11 cellular contexts compared by ENCODE assay signal in the genomic region with DNA sequence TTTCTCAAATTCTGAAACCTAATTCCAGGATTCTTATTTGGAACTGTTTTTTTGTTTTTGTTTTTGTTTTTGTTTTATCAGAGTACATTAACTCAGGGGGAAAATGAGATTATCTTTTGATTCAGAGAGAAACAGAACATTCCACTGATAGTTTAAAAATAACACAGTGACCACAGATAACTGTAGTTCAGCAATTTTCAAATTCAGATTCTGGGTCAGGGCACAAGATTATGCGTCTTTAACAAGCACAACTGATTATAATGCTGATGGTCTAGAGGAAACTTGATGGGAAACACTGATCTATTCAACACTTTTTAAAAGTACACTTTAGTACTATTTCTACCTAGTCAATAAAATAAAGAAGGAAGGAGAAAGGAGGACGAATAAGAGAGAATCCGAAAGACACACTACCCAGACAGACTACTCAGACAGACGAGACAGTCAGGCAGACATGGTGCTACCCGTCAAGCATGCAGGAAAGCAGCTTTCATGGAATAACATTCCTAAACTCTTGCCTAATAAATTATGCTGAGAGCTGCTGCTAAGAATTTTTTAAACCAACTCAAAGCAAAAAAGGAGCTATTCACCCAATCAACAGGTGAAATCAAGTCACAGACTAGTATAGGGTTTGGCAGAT. TPM values are rescaled to one million over a fixed set of nuclear protein-coding genes. Genes with fewer than 3 reads are reported as not detected.
DNase-seq lines count a peak whose midpoint lies in the region; ATAC-seq, FAIRE-seq and TF ChIP-seq lines count a peak whose summit lies in the region.
"Had no signal": no experiment of that assay in that cellular context is flagged by ENCODE, and none has a peak within 500 bp of the region (broad histone marks: within the 10 kb centered on the region; RNA-seq: fewer than 3 reads in every experiment).

No MANE protein-coding gene starts in this region.

- BruUV-seq in HepG2 (replicated peaks; lab: Mats Ljungman, UMichigan) = no TSS peak

- H3K9me3 ChIP-seq in right lobe of liver = no peaks in the 10 kb centered on the region
- H3K9me3 ChIP-seq in HepG2 (ENCODE audit: low read length) = no peaks in the 10 kb centered on the region
- H3K9me3 ChIP-seq in mesenchymal stem cell (ENCODE audit: control insufficient read depth, low read length) = no peaks in the 10 kb centered on the region
- H3K9me3 ChIP-seq in aorta (ENCODE audit: control insufficient read depth, low read length) = no peaks in the 10 kb centered on the region

- no peak overlapping the region for H2BK12ac ChIP-seq in mesenchymal stem cell (ENCODE audit: low read length in 2 of 2)

- TF ChIP-seq CTCF in right lobe of liver (IDR thresholded peaks at IDR 0.05) (no peak), HepG2 (CRISPR knock-in tag; IDR thresholded peaks at IDR 0.05) (no peak)

- POLR2A ChIA-PET in HepG2 (lab: Yijun Ruan, JAX) = interaction anchor here (0.8 kb wide), 1 partner anchor 22 kb away, joined by 3 read pairs; no protein-coding TSS in a partner anchor

- no peak overlapping the region for H3K4ac ChIP-seq in mesenchymal stem cell (ENCODE audit: low read depth in 1 of 2, low read length in 2 of 2)

- H2BK5ac ChIP-seq in mesenchymal stem cell (ENCODE audit: low read depth, low read length, poor library complexity, severe bottlenecking) = no peak overlapping the region

- no peak overlapping the region for H2AK5ac ChIP-seq in mesenchymal stem cell (ENCODE audit: low read length, severe bottlenecking)

- CTCF ChIA-PET in HepG2 (lab: Yijun Ruan, JAX; ENCODE audit: low intra/inter-chr PET ratio, low total read pairs) = no interaction called here

- intact Hi-C loops in right lobe of liver (cut with DNase I) = no loop called here
- intact Hi-C loops in HepG2 (cut with micrococcal nuclease; ENCODE audit: unreplicated experiment) = no loop called here
- intact Hi-C loops in aorta (cut with DNase I) = no loop called here

- in situ Hi-C loops in HepG2 (cut with HindIII; ENCODE audit: extremely low pct_ligation_motif_present, low pct_unique_long_range_greater_than_20kb) = no loop called here

- H4K91ac ChIP-seq in mesenchymal stem cell (ENCODE audit: low read length) = no peak overlapping the region

- no peaks in the 10 kb centered on the region for H3K27me3 ChIP-seq in right lobe of liver
- H3K27me3 ChIP-seq in HepG2 (ENCODE audit: control insufficient read depth in 1 of 2, insufficient read depth in 2 of 2, low read length in 2 of 2) = no peaks in the 10 kb centered on the region
- H3K27me3 ChIP-seq in mesenchymal stem cell (ENCODE audit: control insufficient read depth in 1 of 2, insufficient read depth in 1 of 2, low read length in 2 of 2) = no peaks in the 10 kb centered on the region
- no peaks in the 10 kb centered on the region for H3K27me3 ChIP-seq in aorta (ENCODE audit: control insufficient read depth in 1 of 2, insufficient read depth in 2 of 2, low read length in 1 of 2)

- TF ChIP-seq RAD21 in HepG2 (CRISPR knock-in tag; IDR thresholded peaks at IDR 0.05) = no peak

- no peak for DNase-seq in right lobe of liver
- DNase-seq in HepG2 (ENCODE audit: low spot score) = no peak
- peak; percentile 50 for DNase-seq in fibroblast of gingiva (ENCODE audit: low read depth)
- peak; percentile 90 for DNase-seq in mesenchymal stem cell
- no peak for DNase-seq in aorta
- DNase-seq in SIG-M5 (lab: John Stamatoyannopoulos, UW) = no peak
- no peak for DNase-seq in NCI-H1105 (lab: John Stamatoyannopoulos, UW)
- DNase-seq in frontal cortex (ENCODE audit: low spot score in 2 of 2) = no peak
- DNase-seq: NCI-H526; stimulated activated CD4-positive, alpha-beta T cell treated with anti-CD3 and anti-CD28 coated beads, Interleukin-2, amount 100 ng/mL, for 24 hours; T-helper 9 cell had no signal

- no peak for TF ChIP-seq POLR2A in right lobe of liver (IDR thresholded peaks at IDR 0.05)
- TF ChIP-seq POLR2A in HepG2 (IDR thresholded peaks at IDR 0.05; ENCODE audit: insufficient read depth in 1 of 2, low read depth in 2 of 2, low read length in 2 of 2) = no peak

- no peak overlapping the region for H3K9ac ChIP-seq in HepG2 (ENCODE audit: insufficient read depth, low read depth, low read length)
- no peak overlapping the region for H3K9ac ChIP-seq in mesenchymal stem cell (ENCODE audit: low read length)

- ATAC-seq in right lobe of liver (peak in 3 of 4 donors; percentile 20 to 43 (median 37)), HepG2 (no peak), aorta (ENCODE audit: low FRiP score) (no peak)

- H3K27ac ChIP-seq in right lobe of liver = peak overlapping the region in 1 of 3 donors; percentile 3
- no peak overlapping the region for H3K27ac ChIP-seq in HepG2 (ENCODE audit: extremely low read length, insufficient read depth, low read length)
- peak overlapping the region; percentile 95 for H3K27ac ChIP-seq in mesenchymal stem cell (ENCODE audit: low read length, poor library complexity, severe bottlenecking)
- peak overlapping the region; percentile 28 for H3K27ac ChIP-seq in aorta (ENCODE audit: low read depth in 1 of 2, low read length in 2 of 2)

- H3K4me3 ChIP-seq in right lobe of liver = no peak overlapping the region
- no peak overlapping the region for H3K4me3 ChIP-seq in HepG2 (replicated peaks in 1 of 3; ENCODE audit: insufficient read depth in 1 of 3, low read depth in 2 of 3, low read length in 3 of 3)
- no peak overlapping the region for H3K4me3 ChIP-seq in mesenchymal stem cell (ENCODE audit: insufficient read depth in 1 of 2, low read depth in 1 of 2, low read length in 2 of 2)
- H3K4me3 ChIP-seq in aorta (ENCODE audit: low read length in 2 of 2) = peak overlapping the region in 1 of 2 donors; percentile 26

- no peaks in the 10 kb centered on the region for H3K36me3 ChIP-seq in right lobe of liver
- no peaks in the 10 kb centered on the region for H3K36me3 ChIP-seq in HepG2 (replicated peaks in 1 of 2; ENCODE audit: control insufficient read depth in 1 of 2, insufficient read depth in 2 of 2, low read length in 2 of 2)
- H3K36me3 ChIP-seq in mesenchymal stem cell (ENCODE audit: control insufficient read depth in 1 of 2, insufficient read depth in 2 of 2, low read depth in 1 of 2, low read length in 2 of 2) = no peaks in the 10 kb centered on the region
- H3K36me3 ChIP-seq in aorta (ENCODE audit: control insufficient read depth in 1 of 2, insufficient read depth in 2 of 2, low read length in 1 of 2) = no peaks in the 10 kb centered on the region

- TF ChIP-seq EP300 in HepG2 (IDR thresholded peaks at IDR 0.05; ENCODE audit: low read depth in 2 of 2, low read length in 2 of 2) = no peak
- TF ChIP-seq EP300 in HepG2 (CRISPR knock-in tag; IDR thresholded peaks at IDR 0.05; ENCODE audit: borderline replicate concordance) = no peak

- no peak overlapping the region for H2BK120ac ChIP-seq in mesenchymal stem cell (ENCODE audit: low read depth, low read length)

- 43% methylated on average over 5 of the region's 5 CpGs for WGBS in right lobe of liver (ENCODE audit: insufficient coverage, low coverage, low lambda C conversion rate, missing lambda C conversion rate)
- WGBS in HepG2 (ENCODE audit: low lambda C conversion rate) = 88% methylated on average over 5 of the region's 5 CpGs
- WGBS in mesenchymal stem cell = 6% methylated on average over 4 of the region's 5 CpGs
- WGBS in aorta, 2 donors = 5 to 10% methylated on average over 5 of the region's 5 CpGs

- H3K79me2 ChIP-seq in HepG2 (ENCODE audit: insufficient read depth, low read length) = peaks cover 17% of the 10 kb centered on the region

- no peak overlapping the region for H4K8ac ChIP-seq in mesenchymal stem cell (ENCODE audit: low read length)

- FAIRE-seq in HepG2 (lab: Jason Lieb, UNC) = no peak
- no peak for FAIRE-seq in frontal cortex (lab: Jason Lieb, UNC)

- no peak overlapping the region for H3K18ac ChIP-seq in mesenchymal stem cell (ENCODE audit: low read depth in 1 of 2, low read length in 2 of 2)

- H2AFZ ChIP-seq in HepG2 (ENCODE audit: low read length) = no peak overlapping the region
- no peak overlapping the region for H2AFZ ChIP-seq in mesenchymal stem cell (ENCODE audit: low read depth, low read length)

- H3K4me2 ChIP-seq in HepG2 (ENCODE audit: low read depth, low read length) = no peak overlapping the region
- H3K4me2 ChIP-seq in mesenchymal stem cell (ENCODE audit: low read length, poor library complexity, severe bottlenecking) = no peak overlapping the region

- H3K14ac ChIP-seq in mesenchymal stem cell (ENCODE audit: low read length in 2 of 2) = no peak overlapping the region

- no peaks in the 10 kb centered on the region for H4K20me1 ChIP-seq in HepG2 (ENCODE audit: insufficient read depth, low read length)

- H3K4me1 ChIP-seq in right lobe of liver (peaks cover 0 to 19% (median 3%) of the 10 kb centered on the region in 4 donors), HepG2 (ENCODE audit: insufficient read depth, low read length) (peaks cover 66% of the 10 kb centered on the region), mesenchymal stem cell (ENCODE audit: control insufficient read depth, insufficient read depth, low read depth, low read length) (peaks cover 13% of the 10 kb centered on the region), aorta (ENCODE audit: control insufficient read depth in 1 of 2, insufficient read depth in 2 of 2, low read length in 2 of 2) (peaks cover 2 to 7% of the 10 kb centered on the region in 2 donors)

- peaks cover 7% of the 10 kb centered on the region for H3K79me1 ChIP-seq in mesenchymal stem cell (replicated peaks; ENCODE audit: low read length, poor library complexity, severe bottlenecking)

- H2BK15ac ChIP-seq in mesenchymal stem cell (ENCODE audit: low read depth, poor library complexity, severe bottlenecking) = no peak overlapping the region

- H3K23ac ChIP-seq in mesenchymal stem cell (ENCODE audit: low read length in 2 of 2) = no peak overlapping the region

RNA-seq across cellular contexts. Expression of a gene that starts 59.0 kb away (rescaled TPM):
- total RNA-seq in right lobe of liver (10 to 100 TPM; 14.1 to 27.9 (median 25.1) TPM), HepG2 (2016; rRNA removed; fragmentation: Illumina TruSeq; extraction: Trizol) (17.0 and 19.7 TPM in 2 replicates), aorta (100 to 1,000 TPM in 1 of 2 donors, 10 to 100 TPM in 1; 99.8 to 101 TPM), frontal cortex (68.1 TPM)
- 14.9 and 15.5 TPM in 2 replicates for total RNA-seq in HepG2 (2016; cell fraction: cytosol; rRNA removed; fragmentation: Illumina TruSeq; extraction: Trizol; ENCODE audit: low read depth)
- total RNA-seq in HepG2 (2016; cell fraction: insoluble cytoplasmic fraction; rRNA removed; fragmentation: Illumina TruSeq; extraction: Trizol) = 17.3 and 17.6 TPM in 2 replicates
- 11.9 and 12.0 TPM in 2 replicates for total RNA-seq in HepG2 (2016; cell fraction: membrane; rRNA removed; fragmentation: Illumina TruSeq; extraction: Trizol)
- 35.0 and 35.4 TPM in 2 replicates for total RNA-seq in HepG2 (2016; cell fraction: nucleus; rRNA removed; fragmentation: Illumina TruSeq; extraction: Trizol)
- polyA plus RNA-seq in HepG2 (2011; rRNA removed) (9.7 and 11.7 TPM in 2 replicates), aorta (10 to 100 TPM; 22.7 to 28.9 TPM)
- polyA plus RNA-seq in HepG2 (2011; cell fraction: cytosol; rRNA removed) = 10.4 and 11.7 TPM in 2 replicates
- polyA plus RNA-seq in HepG2 (2011; cell fraction: nucleus; rRNA removed) = 20.4 and 21.7 TPM in 2 replicates
- polyA plus RNA-seq in HepG2 (2012) = 8.9 and 9.8 TPM in 2 replicates
- polyA plus RNA-seq in HepG2 (2016; cell fraction: cytosol; fragmentation: Illumina TruSeq; extraction: Trizol; ENCODE audit: low read depth) = 0.61 and 0.73 TPM in 2 replicates
- 12.6 and 12.9 TPM in 2 replicates for polyA plus RNA-seq in HepG2 (2016; cell fraction: insoluble cytoplasmic fraction; fragmentation: Illumina TruSeq; extraction: Trizol; ENCODE audit: low read depth)
- 3.0 and 3.5 TPM in 2 replicates for polyA plus RNA-seq in HepG2 (2016; cell fraction: membrane; fragmentation: Illumina TruSeq; extraction: Trizol; ENCODE audit: low read depth)
- 17.6 and 19.8 TPM in 2 replicates for polyA plus RNA-seq in HepG2 (2016; cell fraction: nucleus; fragmentation: Illumina TruSeq; extraction: Trizol; ENCODE audit: insufficient read depth, low read depth)
- polyA minus RNA-seq in HepG2 (2011; rRNA and poly(A)+ RNA removed; ENCODE audit: low replicate concordance) = 15.2 and 41.3 TPM in 2 replicates
- polyA minus RNA-seq in HepG2 (2011; cell fraction: cytosol; rRNA and poly(A)+ RNA removed) = 12.6 and 12.7 TPM in 2 replicates
- 42.4 and 49.7 TPM in 2 replicates for polyA minus RNA-seq in HepG2 (2011; cell fraction: nucleus; rRNA and poly(A)+ RNA removed)
- 22.6 TPM for polyA plus RNA-seq in mesenchymal stem cell (2013, experiment 1 of 2)
- 22.6 TPM for polyA plus RNA-seq in mesenchymal stem cell (2013, experiment 2 of 2)

Comparison
In these comparisons a context has a peak if more than half of its experiments do, and no peak if none do; other contexts are left out.
1. ATAC-seq: peak in right lobe of liver (3 of 4); none in HepG2 (single experiment) and aorta (single experiment).
2. DNase-seq: peak in fibroblast of gingiva (single experiment) and mesenchymal stem cell (single experiment); none in right lobe of liver (0 of 3), HepG2 (single experiment), aorta (0 of 2), SIG-M5 (single experiment), NCI-H1105 (single experiment) and frontal cortex (0 of 2).